8 cellular contexts compared by ENCODE assay signal in genomic region chr10:131310054-131310903, GRCh38. TPM values are rescaled to one million over a fixed set of nuclear protein-coding genes. Genes with fewer than 3 reads are reported as not detected.
DNase-seq lines count a peak whose midpoint lies in the region; ATAC-seq and TF ChIP-seq lines count a peak whose summit lies in the region.
"Had no signal": no experiment of that assay in that cellular context is flagged by ENCODE, and none has a peak within 500 bp of the region (broad histone marks: within the 10 kb centered on the region; RNA-seq: fewer than 3 reads in every experiment).

No MANE protein-coding gene starts in this region.

- H3K4me2 ChIP-seq in KMS-11 = peak overlapping the region; percentile 28; the same call in 1 of the 2 replicates

- no peaks in the 10 kb centered on the region for H3K9me3 ChIP-seq in stomach

- ATAC-seq in natural killer cell = no peak
- no peak for ATAC-seq in GM21528 (IDR thresholded peaks at IDR 0.05; ENCODE audit: low FRiP score, unreplicated experiment)
- ATAC-seq: GM12878 had no signal

- H3K27me3 Mint-ChIP-seq in brain (peaks cover 44% of the 10 kb centered on the region), natural killer cell (ENCODE audit: low read depth in 2 of 2) (peaks cover 18 to 54% of the 10 kb centered on the region in 2 donors)

- no peak for TF ChIP-seq EP300 in stomach (IDR thresholded peaks at IDR 0.05)

- H3K27ac Mint-ChIP-seq in brain = peak overlapping the region in 2 of 5 experiments; percentile 56 to 67
- no peak overlapping the region for H3K27ac Mint-ChIP-seq in natural killer cell

- H3K4me1 ChIP-seq in KMS-11 (ENCODE audit: low read depth, poor library complexity, severe bottlenecking) (no peaks in the 10 kb centered on the region), stomach (peaks cover 0 to 23% (median 15%) of the 10 kb centered on the region in 4 donors)

- no peaks in the 10 kb centered on the region for H3K79me2 ChIP-seq in KMS-11 (ENCODE audit: insufficient read depth, low read depth)

- H3K4me3 Mint-ChIP-seq in brain = peak overlapping the region; percentile 60 to 88 (median 86)
- peak overlapping the region; percentile 31 for H3K4me3 Mint-ChIP-seq in natural killer cell

- WGBS in stomach, 5 donors = 7 to 11% (median 10%) methylated on average over 13 of the region's 13 CpGs

- no peak overlapping the region for H2AFZ ChIP-seq in KMS-11 (ENCODE audit: low read depth)

- intact Hi-C loops in natural killer cell (cut with micrococcal nuclease) (no loop called here), stomach (cut with DNase I; ENCODE audit: low total_unique reads) (no loop called here)

- H4K20me1 ChIP-seq in KMS-11 (ENCODE audit: insufficient read depth) = no peaks in the 10 kb centered on the region

- no peak overlapping the region for H3K9ac ChIP-seq in KMS-11

- H3K4me3 ChIP-seq in KMS-11 (IDR thresholded peaks at IDR 0.05; ENCODE audit: insufficient read depth, low read depth, low read length) (no peak overlapping the region), stomach (peak overlapping the region in 2 of 4 donors; percentile 31 to 45)
- H3K4me3 ChIP-seq: GM12878 had no signal

- H3K4me1 Mint-ChIP-seq in brain (peaks cover 42% of the 10 kb centered on the region), natural killer cell (peaks cover 0 to 4% of the 10 kb centered on the region in 2 donors)

- TF ChIP-seq POLR2A in stomach (IDR thresholded peaks at IDR 0.05) = no peak

- H3K36me3 Mint-ChIP-seq in brain = peaks cover 7% of the 10 kb centered on the region
- H3K36me3 Mint-ChIP-seq in natural killer cell = peaks cover 7% of the 10 kb centered on the region

- H3K27me3 ChIP-seq in KMS-11 (ENCODE audit: insufficient read depth, low read depth) (no peaks in the 10 kb centered on the region), stomach (peaks cover 9 to 74% (median 29%) of the 10 kb centered on the region in 3 donors)

- peak; percentile 37 for DNase-seq in Daoy (ENCODE audit: low read depth)
- DNase-seq in natural killer cell = no peak
- DNase-seq in activated gamma-delta T cell treated with Interleukin-2 at 50 U/mL for 16 hours = no peak
- no peak for DNase-seq in stomach

- peaks cover 0 to 37% (median 2%) of the 10 kb centered on the region in 5 experiments for H3K9me3 Mint-ChIP-seq in brain
- H3K9me3 Mint-ChIP-seq in natural killer cell = no peaks in the 10 kb centered on the region

- no peaks in the 10 kb centered on the region for H3K36me3 ChIP-seq in KMS-11 (ENCODE audit: insufficient read depth)
- no peaks in the 10 kb centered on the region for H3K36me3 ChIP-seq in stomach

- no peak overlapping the region for H3K27ac ChIP-seq in KMS-11
- H3K27ac ChIP-seq in stomach = no peak overlapping the region

- TF ChIP-seq CTCF in KMS-11 (conservative IDR thresholded peaks at IDR 0.05; ENCODE audit: low read depth, low read length) (peak; percentile 39), brain (conservative IDR thresholded peaks at IDR 0.05) (peak; percentile 45 to 75), natural killer cell (IDR thresholded peaks at IDR 0.05) (no peak), stomach (IDR thresholded peaks at IDR 0.05) (no peak)

RNA-seq across cellular contexts. Expression of gene TCERG1L, which starts 1.2 kb away (rescaled TPM):
- total RNA-seq in Daoy (2014; rRNA removed; shearing (Covaris generic)) = 0.03 TPM in 1 of 2 replicates, not detected in the other
- 7.8 TPM for polyA plus RNA-seq in brain (ENCODE audit: insufficient read depth, low read depth, low replicate concordance)
- under 1 TPM in 1 of 3 donors, not detected in 2; 0.48 TPM for total RNA-seq in natural killer cell
- total RNA-seq in stomach = under 1 TPM in 1 of 5 donors, not detected in 4; 0.18 TPM
- not detected for polyA plus RNA-seq in stomach
- total RNA-seq: GM12878 had no signal
- polyA plus RNA-seq: GM12878 had no signal

Comparison
In these comparisons a context has a peak if more than half of its experiments do, and no peak if none do; other contexts are left out.
1. CTCF ChIP-seq: peak in KMS-11 (single experiment) and brain (2 of 2); none in natural killer cell (single experiment) and stomach (0 of 7).